In the genomic region with DNA sequence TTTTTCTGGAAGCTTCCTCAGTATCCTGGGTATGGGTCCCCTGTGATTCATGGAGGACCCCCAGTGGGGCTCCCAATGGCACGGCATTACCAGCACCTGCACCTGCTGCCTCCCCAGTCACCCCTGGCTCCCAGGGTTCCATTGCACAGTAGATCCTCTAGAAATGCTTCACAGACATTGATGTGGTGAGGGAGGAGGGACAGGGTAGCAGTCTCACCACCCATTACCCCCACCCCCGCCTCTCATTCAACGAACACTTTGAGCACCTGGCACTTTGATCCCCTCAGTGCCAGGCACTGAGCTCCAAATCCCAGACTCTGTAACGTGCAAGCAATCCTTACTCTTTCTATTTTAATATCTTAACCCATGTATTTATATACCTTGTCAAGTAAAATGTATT, we compare ENCODE assay signal across 1 cellular context.
TF ChIP-seq lines count a peak whose summit lies in the region.

No MANE protein-coding gene starts in this region.

TF ChIP-seq in HepG2, 621 proteins besides CTCF, POLR2A, EP300 and RAD21 (continued from another document):
- TF ChIP-seq, protein P1, sequence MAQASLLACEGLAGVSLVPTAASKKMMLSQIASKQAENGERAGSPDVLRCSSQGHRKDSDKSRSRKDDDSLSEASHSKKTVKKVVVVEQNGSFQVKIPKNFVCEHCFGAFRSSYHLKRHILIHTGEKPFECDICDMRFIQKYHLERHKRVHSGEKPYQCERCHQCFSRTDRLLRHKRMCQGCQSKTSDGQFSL (CRISPR knock-in tag; IDR thresholded peaks at IDR 0.05) = no peak
- TF ChIP-seq, protein P2, sequence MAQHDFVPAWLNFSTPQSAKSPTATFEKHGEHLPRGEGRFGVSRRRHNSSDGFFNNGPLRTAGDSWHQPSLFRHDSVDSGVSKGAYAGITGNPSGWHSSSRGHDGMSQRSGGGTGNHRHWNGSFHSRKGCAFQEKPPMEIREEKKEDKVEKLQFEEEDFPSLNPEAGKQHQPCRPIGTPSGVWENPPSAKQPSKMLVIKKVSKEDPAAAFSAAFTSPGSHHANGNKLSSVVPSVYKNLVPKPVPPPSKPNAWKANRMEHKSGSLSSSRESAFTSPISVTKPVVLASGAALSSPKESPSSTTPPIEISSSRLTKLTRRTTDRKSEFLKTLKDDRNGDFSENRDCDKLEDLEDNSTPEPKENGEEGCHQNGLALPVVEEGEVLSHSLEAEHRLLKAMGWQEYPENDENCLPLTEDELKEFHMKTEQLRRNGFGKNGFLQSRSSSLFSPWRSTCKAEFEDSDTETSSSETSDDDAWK (CRISPR knock-in tag; IDR thresholded peaks at IDR 0.05) = no peak
- TF ChIP-seq NR2F1 (CRISPR knock-in tag; IDR thresholded peaks at IDR 0.05) (no peak), ZMYM2 (CRISPR knock-in tag; IDR thresholded peaks at IDR 0.05) (no peak)
TF ChIP-seq in HepG2: peak in this region for 0.
